In genomic region chr3:156072950-156073657, GRCh38 we compare ENCODE assay signal across 1 cellular context. TPM values are rescaled to one million over a fixed set of nuclear protein-coding genes. Genes with fewer than 3 reads are reported as not detected.
"Had no signal": no experiment of that assay in that cellular context is flagged by ENCODE, and none has a peak within 500 bp of the region (broad histone marks: within the 10 kb centered on the region; RNA-seq: fewer than 3 reads in every experiment).

No MANE protein-coding gene starts in this region.

RNA-seq across cellular contexts. Expression of gene KCNAB1, which starts 47.3 kb away (rescaled TPM):
- total RNA-seq: GM12878 had no signal
